30 cellular contexts compared by ENCODE assay signal in the genomic region with DNA sequence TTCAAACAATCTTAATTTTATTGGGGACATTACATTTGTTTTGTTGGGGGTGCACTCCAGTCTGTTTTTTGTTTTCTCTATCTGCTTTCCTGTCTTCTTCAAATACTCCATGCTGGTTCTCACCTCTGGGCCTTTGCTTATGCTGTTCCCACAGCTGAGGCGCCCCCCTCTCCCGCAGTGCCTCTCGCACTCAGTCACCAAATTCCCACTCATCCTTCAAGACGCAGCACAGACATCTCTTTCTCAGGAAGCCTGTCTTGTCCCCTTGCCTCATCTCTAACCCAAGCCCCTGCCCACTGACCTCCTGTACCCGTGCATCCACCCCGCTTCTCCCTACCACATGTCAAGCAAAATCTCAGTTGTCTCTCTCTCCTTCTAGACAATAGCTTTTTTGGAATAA. TPM values are rescaled to one million over a fixed set of nuclear protein-coding genes. Genes with fewer than 3 reads are reported as not detected.
"Had no signal": no experiment of that assay in that cellular context is flagged by ENCODE, and none has a peak within 500 bp of the region (broad histone marks: within the 10 kb centered on the region; RNA-seq: fewer than 3 reads in every experiment).

No MANE protein-coding gene starts in this region.

- H3K9me3 ChIP-seq: colonic mucosa, gastroesophageal sphincter, heart left ventricle, left lung, lower lobe of right lung had no signal

- H3K27ac Mint-ChIP-seq: dendritic cell treated with granulocyte-macrophage colony-stimulating factor and Interleukin-4, amounts not matched to agents 40 ng/mL and 50 ng/mL, for 4 days; effector memory CD8-positive, alpha-beta T cell; immature natural killer cell; naive thymus-derived CD8-positive, alpha-beta T cell had no signal

- H3K27ac ChIP-seq: colonic mucosa, esophagus muscularis mucosa, foreskin keratinocyte, gastroesophageal sphincter, heart left ventricle, hepatocyte, left lung, lower lobe of right lung had no signal

- H3K4me1 ChIP-seq: colonic mucosa, esophagus muscularis mucosa, foreskin keratinocyte, gastroesophageal sphincter, heart left ventricle, left lung, lower lobe of right lung had no signal

- H3K4me3 ChIP-seq: colonic mucosa, esophagus muscularis mucosa, gastroesophageal sphincter, heart left ventricle, hepatocyte, left lung, lower lobe of right lung had no signal

- ATAC-seq: effector memory CD8-positive, alpha-beta T cell; foreskin keratinocyte; gastroesophageal sphincter; heart left ventricle; left cardiac atrium; left lung; left ventricle myocardium superior; lower lobe of right lung; naive thymus-derived CD8-positive, alpha-beta T cell had no signal

- H3K27me3 ChIP-seq: colonic mucosa, esophagus muscularis mucosa, foreskin keratinocyte, hepatocyte had no signal

- H3K9me3 Mint-ChIP-seq: dendritic cell treated with granulocyte-macrophage colony-stimulating factor and Interleukin-4, amounts not matched to agents 40 ng/mL and 50 ng/mL, for 4 days; effector memory CD8-positive, alpha-beta T cell; immature natural killer cell had no signal

- DNase-seq: colonic mucosa; cortex of kidney; effector CD8-positive, alpha-beta T cell; effector memory CD8-positive, alpha-beta T cell; foreskin keratinocyte; heart left ventricle; hypothalamus; immature natural killer cell; left cardiac atrium; left lung; left ventricle myocardium superior; lower lobe of right lung; mesenchymal stem cell; midbrain; naive thymus-derived CD8-positive, alpha-beta T cell had no signal

- H3K4me3 Mint-ChIP-seq: dendritic cell treated with granulocyte-macrophage colony-stimulating factor and Interleukin-4, amounts not matched to agents 40 ng/mL and 50 ng/mL, for 4 days; effector memory CD8-positive, alpha-beta T cell; immature natural killer cell; naive thymus-derived CD8-positive, alpha-beta T cell had no signal

- H3K36me3 Mint-ChIP-seq: immature natural killer cell; naive thymus-derived CD8-positive, alpha-beta T cell had no signal

- H3K36me3 ChIP-seq: colonic mucosa, esophagus muscularis mucosa, gastroesophageal sphincter, heart left ventricle, left lung, lower lobe of right lung had no signal

- H3K4me1 Mint-ChIP-seq: immature natural killer cell; naive thymus-derived CD8-positive, alpha-beta T cell had no signal

RNA-seq across cellular contexts. Expression of a gene that starts 43.7 kb away (rescaled TPM):
- total RNA-seq: colonic mucosa; dermis microvascular lymphatic vessel endothelial cell; endothelial cell of umbilical vein; epithelial cell of proximal tubule; esophagus muscularis mucosa; fibroblast of lung; fibroblast of villous mesenchyme; foreskin keratinocyte; heart left ventricle; hepatocyte; kidney epithelial cell; left ventricle myocardium superior; lower leg skin; lung microvascular endothelial cell; mononuclear cell; mucosa of gallbladder; naive thymus-derived CD8-positive, alpha-beta T cell had no signal
- polyA plus RNA-seq: endothelial cell of umbilical vein; esophagus; fibroblast of lung; foreskin keratinocyte; heart left ventricle; hepatocyte; immature natural killer cell; naive thymus-derived CD8-positive, alpha-beta T cell had no signal
